In genomic region chr2:110234514-110234913, GRCh38 we compare ENCODE assay signal across 9 cellular contexts. TPM values are rescaled to one million over a fixed set of nuclear protein-coding genes. Genes with fewer than 3 reads are reported as not detected.
A peak's percentile ranks its signal among the peaks of the same experiment; 100 is the strongest.
DNase-seq lines count a peak whose midpoint lies in the region; ATAC-seq, FAIRE-seq and TF ChIP-seq lines count a peak whose summit lies in the region.
"Not testable (repeated sequence)": the region's sequence is repeated elsewhere in the genome, so short reads cannot be mapped to it uniquely, and the experiment has no call there.
"Had no signal": no experiment of that assay in that cellular context is flagged by ENCODE, and none has a peak within 500 bp of the region (broad histone marks: within the 10 kb centered on the region; RNA-seq: fewer than 3 reads in every experiment).

No MANE protein-coding gene starts in this region.

- H4K5ac ChIP-seq in IMR-90 (ENCODE audit: low read depth, low read length), result not testable (repeated sequence)

- not testable (repeated sequence) for H3K4me3 ChIP-seq in IMR-90 (ENCODE audit: insufficient read depth, low read depth, low read length); kidney (ENCODE audit: low read length in 2 of 2); left lung; right lobe of liver; small intestine (ENCODE audit: low read depth in 1 of 2, low read length in 2 of 2)

- not testable (repeated sequence) for H2BK5ac ChIP-seq in IMR-90 (ENCODE audit: low read depth, low read length, poor library complexity, severe bottlenecking)

- not testable (repeated sequence) for TF ChIP-seq POLR2A in IMR-90 (IDR thresholded peaks at IDR 0.05; ENCODE audit: low read depth, low read length); right lobe of liver (IDR thresholded peaks at IDR 0.05)

- TF ChIP-seq RAD21 in IMR-90 (IDR thresholded peaks at IDR 0.05; ENCODE audit: low read length), result not testable (repeated sequence)

- H2AK5ac ChIP-seq in IMR-90 (ENCODE audit: low read depth, low read length), result not testable (repeated sequence)

- H3K4me1 Mint-ChIP-seq in WTC11, nephron progenitor cell: not testable (repeated sequence)

- H3K4me1 ChIP-seq in IMR-90 (ENCODE audit: control insufficient read depth, insufficient read depth, low read length); kidney (ENCODE audit: control insufficient read depth in 1 of 2, insufficient read depth in 1 of 2, low read depth in 1 of 2, low read length in 2 of 2); left lung; right lobe of liver; small intestine (ENCODE audit: control insufficient read depth in 2 of 2, insufficient read depth in 1 of 2, low read depth in 1 of 2, low read length in 1 of 2): not testable (repeated sequence)

- in situ Hi-C loops in IMR-90 (cut with MboI; ENCODE audit: low sequenced_read_pairs), result not testable (repeated sequence)

- TF ChIP-seq CTCF in IMR-90 (conservative IDR thresholded peaks at IDR 0.05; ENCODE audit: low read depth, low read length); WTC11 (IDR thresholded peaks at IDR 0.05); kidney (IDR thresholded peaks at IDR 0.05; ENCODE audit: borderline replicate concordance, extremely low read depth, insufficient read depth); left lung (IDR thresholded peaks at IDR 0.05); right lobe of liver (IDR thresholded peaks at IDR 0.05); nephron progenitor cell (IDR thresholded peaks at IDR 0.05): not testable (repeated sequence)

- H3K4me3 Mint-ChIP-seq in WTC11, nephron progenitor cell: not testable (repeated sequence)

- intact Hi-C loops in IMR-90 (cut with micrococcal nuclease); kidney (cut with DNase I); left lung (cut with DNase I); right lobe of liver (cut with DNase I): not testable (repeated sequence)

- H3K36me3 Mint-ChIP-seq in WTC11; nephron progenitor cell (ENCODE audit: low read depth): not testable (repeated sequence)

- not testable (repeated sequence) for H2BK20ac ChIP-seq in IMR-90 (ENCODE audit: low read depth, low read length)

- not testable (repeated sequence) for H3K36me3 ChIP-seq in IMR-90 (ENCODE audit: control insufficient read depth, insufficient read depth, low read length); kidney (ENCODE audit: control insufficient read depth in 1 of 2, insufficient read depth in 2 of 2, low read length in 2 of 2); left lung; right lobe of liver; small intestine (ENCODE audit: control insufficient read depth in 2 of 2, insufficient read depth in 2 of 2, low read length in 2 of 2)

- not testable (repeated sequence) for H3K4ac ChIP-seq in IMR-90 (ENCODE audit: low read depth, low read length)

- no CpG with 5 or more reads among the region's 5 CpGs for WGBS in IMR-90 (ENCODE audit: extremely low coverage in 2 of 2, insufficient read length in 1 of 2), 2 experiments
- 27% methylated on average over 5 of the region's 5 CpGs for WGBS in right lobe of liver (ENCODE audit: insufficient coverage, low coverage, low lambda C conversion rate, missing lambda C conversion rate)
- WGBS in small intestine, 3 donors, result 23 to 46% (median 27%) methylated on average over 5 of the region's 5 CpGs

- not testable (repeated sequence) for H3K56ac ChIP-seq in IMR-90 (ENCODE audit: extremely low read depth, insufficient read depth, low read length)

- FAIRE-seq in kidney (lab: Jason Lieb, UNC), result peak; percentile 35
- peak; percentile 73 for FAIRE-seq in small intestine (lab: Jason Lieb, UNC)

- dilution Hi-C loops in IMR-90 (cut with HindIII; ENCODE audit: low sequenced_read_pairs, unreplicated experiment), result not testable (repeated sequence)

- not testable (repeated sequence) for H2AK9ac ChIP-seq in IMR-90 (replicated peaks; ENCODE audit: low read depth, low read length, poor library complexity)

- not testable (repeated sequence) for BruUV-seq in IMR-90 (replicated peaks; lab: Mats Ljungman, UMichigan)

- H3K14ac ChIP-seq in IMR-90 (replicated peaks; ENCODE audit: low read depth, low read length), result not testable (repeated sequence)

- H3K79me1 ChIP-seq in IMR-90 (ENCODE audit: low read depth in 1 of 2, low read length in 2 of 2), result not testable (repeated sequence)

- not testable (repeated sequence) for H4K20me1 ChIP-seq in IMR-90 (ENCODE audit: insufficient read depth, low read length)

- not testable (repeated sequence) for H3K27me3 ChIP-seq in IMR-90 (ENCODE audit: control insufficient read depth, insufficient read depth, low read length); left lung; right lobe of liver; small intestine (ENCODE audit: control insufficient read depth in 2 of 2, insufficient read depth in 2 of 2, low read length in 2 of 2)

- not testable (repeated sequence) for H2BK15ac ChIP-seq in IMR-90 (ENCODE audit: low read depth, low read length)

- not testable (repeated sequence) for H3K27ac ChIP-seq in IMR-90 (ENCODE audit: insufficient read depth, low read length); kidney (ENCODE audit: low read depth in 2 of 2, low read length in 2 of 2); left lung; right lobe of liver; small intestine (ENCODE audit: low read depth in 1 of 2, low read length in 1 of 2)

- not testable (repeated sequence) for H3K4me2 ChIP-seq in IMR-90 (ENCODE audit: low read depth, low read length)

- POLR2A ChIA-PET in IMR-90 (lab: Charles Lee; ENCODE audit: unreplicated experiment); WTC11 (lab: Charles Lee): not testable (repeated sequence)

- H3K27me3 Mint-ChIP-seq in WTC11 (ENCODE audit: low read depth); nephron progenitor cell (ENCODE audit: low read depth, poor library complexity): not testable (repeated sequence)

- not testable (repeated sequence) for H3K9me3 Mint-ChIP-seq in WTC11, nephron progenitor cell

- H3K23ac ChIP-seq in IMR-90 (ENCODE audit: low read depth, low read length), result not testable (repeated sequence)

- H3K18ac ChIP-seq in IMR-90 (ENCODE audit: low read depth, low read length), result not testable (repeated sequence)

- H4K91ac ChIP-seq in IMR-90 (ENCODE audit: insufficient read depth, low read depth, low read length), result not testable (repeated sequence)

- H2AFZ ChIP-seq in IMR-90 (replicated peaks; ENCODE audit: low read length, poor library complexity), result not testable (repeated sequence)

- H2BK120ac ChIP-seq in IMR-90 (ENCODE audit: low read depth, low read length), result not testable (repeated sequence)

- H3K9ac ChIP-seq in IMR-90 (ENCODE audit: low read depth, low read length); kidney (ENCODE audit: low read length in 2 of 2): not testable (repeated sequence)

- DNase-seq in IMR-90, kidney, right lobe of liver, small intestine: not testable (repeated sequence)
- DNase-seq in WTC11 (ENCODE audit: low spot score) (peak; percentile 14), left lung (peak in 1 of 2 donors; percentile 37), nephron progenitor cell (peak; percentile 7)

- not testable (repeated sequence) for H3K9me1 ChIP-seq in IMR-90 (ENCODE audit: insufficient read depth, low read length)

- CTCF ChIA-PET in IMR-90 (lab: Yijun Ruan, JAX); WTC11 (lab: Charles Lee): not testable (repeated sequence)

- H4K8ac ChIP-seq in IMR-90 (ENCODE audit: low read depth in 2 of 2, low read length in 2 of 2), result not testable (repeated sequence)

- H3K9me3 ChIP-seq in IMR-90 (ENCODE audit: control insufficient read depth, insufficient read depth, low read length); kidney (ENCODE audit: control insufficient read depth in 1 of 2, low read length in 2 of 2); left lung; right lobe of liver; small intestine (ENCODE audit: control insufficient read depth, low read depth): not testable (repeated sequence)

- not testable (repeated sequence) for H3K27ac Mint-ChIP-seq in WTC11, nephron progenitor cell

- ATAC-seq in IMR-90 (ENCODE audit: low read depth) (peak; percentile 70), WTC11 (peak; percentile 46; the same call in 1 of the 2 replicates), left lung (peak; percentile 57), right lobe of liver (peak; percentile 42 to 70 (median 47))

RNA-seq across cellular contexts. Expression of gene MTLN, which starts 22.2 kb away (rescaled TPM):
- total RNA-seq in IMR-90 (2012; rRNA removed), result 6.9 and 14.5 TPM in 2 replicates
- 13.5 and 20.7 TPM in 2 replicates for polyA plus RNA-seq in IMR-90 (2012; rRNA removed)
- polyA plus RNA-seq in IMR-90 (2012; cell fraction: cytosol; rRNA removed), result 59.3 and 202 TPM in 2 replicates
- 11.2 and 12.1 TPM in 2 replicates for polyA plus RNA-seq in IMR-90 (2012; cell fraction: nucleus; rRNA removed; ENCODE audit: low replicate concordance)
- 42.2 to 50.5 TPM (median 44.1 TPM) in 3 replicates for total RNA-seq in WTC11 (2021)
- 48.8 TPM for total RNA-seq in kidney
- polyA plus RNA-seq in kidney (ENCODE audit: insufficient read depth, low read depth, low replicate concordance), result 214 TPM
- total RNA-seq in left lung, result 10 to 100 TPM; 57.0 to 67.8 TPM
- 10 to 100 TPM; 25.4 to 64.0 (median 38.0) TPM for total RNA-seq in right lobe of liver
- 100 to 1,000 TPM; 160 to 262 (median 203) TPM for polyA plus RNA-seq in small intestine

RNA-seq across cellular contexts. Expression of gene NPHP1, which starts 29.7 kb away (rescaled TPM):
- total RNA-seq in IMR-90 (2012; rRNA removed) (1.8 and 2.8 TPM in 2 replicates), WTC11 (2021) (2.5 to 3.8 TPM (median 3.1 TPM) in 3 replicates), kidney (11.8 TPM), left lung (1 to 10 TPM; 5.3 to 5.6 TPM), right lobe of liver (1 to 10 TPM in 2 of 6 experiments, under 1 TPM in 4; 0.06 to 1.9 (median 0.65) TPM)
- polyA plus RNA-seq in IMR-90 (2012; rRNA removed) (2.1 and 2.5 TPM in 2 replicates), kidney (ENCODE audit: insufficient read depth, low read depth, low replicate concordance) (18.3 TPM), small intestine (1 to 10 TPM in 1 of 3 donors, under 1 TPM in 2; 0.27 to 1.7 (median 0.67) TPM)
- polyA plus RNA-seq in IMR-90 (2012; cell fraction: cytosol; rRNA removed), result 0.42 and 0.66 TPM in 2 replicates
- 0.35 and 2.8 TPM in 2 replicates for polyA plus RNA-seq in IMR-90 (2012; cell fraction: nucleus; rRNA removed; ENCODE audit: low replicate concordance)
- total RNA-seq: CD4-positive, CD25-positive, alpha-beta regulatory T cell had no signal
- polyA plus RNA-seq: CD14-positive monocyte had no signal
